Comparison of ENCODE assay signal across 1 cellular context in genomic region chr7:77235280-77235679, GRCh38.
TF ChIP-seq lines count a peak whose summit lies in the region.

No MANE protein-coding gene starts in this region.

TF ChIP-seq in GM23338, 12 proteins besides CTCF, POLR2A, EP300 and RAD21 (continued from another document):
- no peak for TF ChIP-seq ZNF462 (CRISPR knock-in tag; IDR thresholded peaks at IDR 0.05)
- TF ChIP-seq ZNF331 (CRISPR knock-in tag; IDR thresholded peaks at IDR 0.05; ENCODE audit: low read depth), result no peak
- TF ChIP-seq CREB1 (CRISPR knock-in tag; IDR thresholded peaks at IDR 0.05; ENCODE audit: low read depth), result no peak
- TF ChIP-seq STAT1 (IDR thresholded peaks at IDR 0.05; ENCODE audit: unreplicated experiment), result no peak
- TF ChIP-seq JUNB (IDR thresholded peaks at IDR 0.05; ENCODE audit: unreplicated experiment), result no peak
- TF ChIP-seq EZH2 (IDR thresholded peaks at IDR 0.05; ENCODE audit: low read depth, unreplicated experiment), result no peak
- no peak for TF ChIP-seq POLR2AphosphoS5 (IDR thresholded peaks at IDR 0.05; ENCODE audit: low read depth)
- TF ChIP-seq ZNF114 (CRISPR knock-in tag; IDR thresholded peaks at IDR 0.05), result no peak
- TF ChIP-seq EZH2phosphoT487 (IDR thresholded peaks at IDR 0.05; ENCODE audit: unreplicated experiment), result no peak
